In genomic region chr11:34565417-34566208, GRCh38 we compare ENCODE assay signal across 11 cellular contexts. TPM values are rescaled to one million over a fixed set of nuclear protein-coding genes. Genes with fewer than 3 reads are reported as not detected.
DNase-seq lines count a peak whose midpoint lies in the region; ATAC-seq and TF ChIP-seq lines count a peak whose summit lies in the region.
"Had no signal": no experiment of that assay in that cellular context is flagged by ENCODE, and none has a peak within 500 bp of the region (broad histone marks: within the 10 kb centered on the region; RNA-seq: fewer than 3 reads in every experiment).

No MANE protein-coding gene starts in this region.

- H4K20me1 ChIP-seq in PC-3 (ENCODE audit: low read length): no peaks in the 10 kb centered on the region

- no peak overlapping the region for H3K4me3 ChIP-seq in AG04450 (ENCODE audit: low read depth, low read length)
- no peak overlapping the region for H3K4me3 ChIP-seq in PC-3 (ENCODE audit: low read length)
- H3K4me3 ChIP-seq in fibroblast of pulmonary artery (replicated peaks; ENCODE audit: low read depth, low read length): no peak overlapping the region

- DNase-seq in AG04450 (ENCODE audit: low read depth, low spot score) (no peak), GM13976 (ENCODE audit: low spot score) (peak; percentile 36), PC-3 (peak; percentile 12), fibroblast of pulmonary artery (ENCODE audit: low read depth) (no peak), AG08395 (ENCODE audit: low spot score) (no peak)
- DNase-seq: activated T-cell treated with anti-CD3 and anti-CD28 coated beads, Interleukin-2, amount 50 U/mL, for 4 hours; immature natural killer cell; MV-4-11 had no signal

- POLR2A ChIA-PET in AG04450 (lab: Yijun Ruan, JAX) (no interaction called here), PC-3 (lab: Charles Lee; ENCODE audit: unreplicated experiment) (no interaction called here)

- CTCF ChIA-PET in AG04450 (lab: Charles Lee) (no interaction called here), PC-3 (lab: Charles Lee) (no interaction called here)

- H3K4me1 ChIP-seq in PC-3 (ENCODE audit: insufficient read depth, low read length): peaks cover 18% of the 10 kb centered on the region

- no peaks in the 10 kb centered on the region for H3K79me2 ChIP-seq in PC-3 (ENCODE audit: low read length)

- BruUV-seq in PC-3 (replicated peaks; lab: Mats Ljungman, UMichigan): no TSS peak

- no peaks in the 10 kb centered on the region for H3K36me3 ChIP-seq in PC-3 (ENCODE audit: low read depth, low read length)

- intact Hi-C loops in PC-3 (cut with micrococcal nuclease): no loop called here

- no peaks in the 10 kb centered on the region for H3K9me2 ChIP-seq in PC-3 (replicated peaks; ENCODE audit: low read length)

- H3K27ac ChIP-seq in AG04450 (ENCODE audit: low read depth, low read length): no peak overlapping the region
- H3K27ac ChIP-seq in PC-3 (ENCODE audit: low read length): no peak overlapping the region

- H3K27me3 ChIP-seq in AG04450 (ENCODE audit: control insufficient read depth, insufficient read depth, low read length) (peaks cover 26% of the 10 kb centered on the region), PC-3 (ENCODE audit: low read length) (no peaks in the 10 kb centered on the region)

- H3K9me3 ChIP-seq in AG04450 (ENCODE audit: control insufficient read depth, insufficient read depth, low read length) (no peaks in the 10 kb centered on the region), PC-3 (ENCODE audit: low read length) (no peaks in the 10 kb centered on the region)

- H2AFZ ChIP-seq in PC-3 (ENCODE audit: low read length): no peak overlapping the region

- ATAC-seq in PC-3: no peak
- no peak for ATAC-seq in HG03097 (IDR thresholded peaks at IDR 0.05; ENCODE audit: low FRiP score, unreplicated experiment)
- ATAC-seq in GM21381 (IDR thresholded peaks at IDR 0.05; ENCODE audit: unreplicated experiment): no peak
- no peak for ATAC-seq in HG03025 (IDR thresholded peaks at IDR 0.05; ENCODE audit: low FRiP score, unreplicated experiment)

- peak; percentile 30 for TF ChIP-seq CTCF in AG04450 (IDR thresholded peaks at IDR 0.05; ENCODE audit: low read depth, low read length)
- peak; percentile 47 for TF ChIP-seq CTCF in GM13976 (IDR thresholded peaks at IDR 0.05; ENCODE audit: borderline replicate concordance, control extremely low read depth, extremely low read depth, insufficient read depth, missing control alignments)
- TF ChIP-seq CTCF in PC-3 (conservative IDR thresholded peaks at IDR 0.05; ENCODE audit: low read depth, low read length): peak; percentile 61
- peak; percentile 33 for TF ChIP-seq CTCF in fibroblast of pulmonary artery (IDR thresholded peaks at IDR 0.05; ENCODE audit: low read length, missing control alignments)

- H3F3A ChIP-seq in PC-3 (ENCODE audit: low read length, unreplicated experiment): no peaks in the 10 kb centered on the region

- in situ Hi-C loops in GM13976 (cut with MboI; ENCODE audit: low sequenced_read_pairs, unreplicated experiment): no loop called here

- H3K9ac ChIP-seq in PC-3 (ENCODE audit: low read length): no peak overlapping the region

- H3K4me2 ChIP-seq in PC-3 (ENCODE audit: low read length): no peak overlapping the region

RNA-seq across cellular contexts. Expression of gene ELF5, which starts 52.0 kb away (rescaled TPM):
- not detected in 2 replicates for polyA plus RNA-seq in AG04450 (2011; rRNA removed)
- polyA minus RNA-seq in AG04450 (2011; rRNA and poly(A)+ RNA removed): not detected in 2 replicates
- total RNA-seq in PC-3 (2014; rRNA removed): 0.11 TPM in 1 of 2 replicates, not detected in the other
- total RNA-seq: activated T-cell treated with anti-CD3 and anti-CD28 coated beads, Interleukin-2, amount 50 U/mL, for 4 hours had no signal
- polyA plus RNA-seq: immature natural killer cell had no signal

RNA-seq across cellular contexts. Expression of gene EHF, which starts 55.3 kb away (rescaled TPM):
- 0.05 and 0.07 TPM in 2 replicates for polyA plus RNA-seq in AG04450 (2011; rRNA removed)
- 0.74 TPM in 1 of 2 replicates, not detected in the other for polyA minus RNA-seq in AG04450 (2011; rRNA and poly(A)+ RNA removed)
- 29.0 and 37.0 TPM in 2 replicates for total RNA-seq in PC-3 (2014; rRNA removed)
- polyA plus RNA-seq: immature natural killer cell had no signal

Comparison
In these comparisons a context has a peak if more than half of its experiments do, and no peak if none do; other contexts are left out.
1. DNase-seq: peak in GM13976 (single experiment) and PC-3 (single experiment); none in AG04450 (single experiment), fibroblast of pulmonary artery (single experiment) and AG08395 (single experiment).
2. Peak in every context shown above with its lines, with median percentiles within 50 percentile points of each other: CTCF ChIP-seq.